25 cellular contexts compared by ENCODE assay signal in genomic region chr10:122484276-122485060, GRCh38. TPM values are rescaled to one million over a fixed set of nuclear protein-coding genes. Genes with fewer than 3 reads are reported as not detected.
"Had no signal": no experiment of that assay in that cellular context is flagged by ENCODE, and none has a peak within 500 bp of the region (broad histone marks: within the 10 kb centered on the region; RNA-seq: fewer than 3 reads in every experiment).

No MANE protein-coding gene starts in this region.

- H3K4me1 Mint-ChIP-seq: activated CD4-positive, alpha-beta T cell treated with anti-CD3 and anti-CD28 coated beads, Interleukin-2, amount 10 ng/mL, durations not matched to agents 7 days and 5 days had no signal

- H3K27ac Mint-ChIP-seq: activated CD4-positive, alpha-beta T cell treated with anti-CD3 and anti-CD28 coated beads, Interleukin-2, amount 10 ng/mL, durations not matched to agents 7 days and 5 days; activated naive CD8-positive, alpha-beta T cell treated with anti-CD3 and anti-CD28 coated beads for 36 hours; activated T-helper 1 cell treated with anti-CD3 and anti-CD28 coated beads, Interleukin-12 subunit alpha, Interleukin-12 subunit beta, Interleukin-2, Interleukin-4 antibody, amounts not matched to agents 30 ng/mL and 10 ng/mL and 1 ng/mL, durations not matched to agents 14 hours and 24 hours and 36 hours; dendritic cell treated with granulocyte-macrophage colony-stimulating factor and Interleukin-4, amounts not matched to agents 40 ng/mL and 50 ng/mL, for 4 days; effector memory CD8-positive, alpha-beta T cell; naive thymus-derived CD8-positive, alpha-beta T cell; progenitor cell of endocrine pancreas had no signal

- H3K4me3 Mint-ChIP-seq: activated CD4-positive, alpha-beta T cell treated with anti-CD3 and anti-CD28 coated beads, Interleukin-2, amount 10 ng/mL, durations not matched to agents 7 days and 5 days; activated naive CD8-positive, alpha-beta T cell treated with anti-CD3 and anti-CD28 coated beads for 36 hours; activated T-helper 1 cell treated with anti-CD3 and anti-CD28 coated beads, Interleukin-12 subunit alpha, Interleukin-12 subunit beta, Interleukin-2, Interleukin-4 antibody, amounts not matched to agents 30 ng/mL and 10 ng/mL and 1 ng/mL, durations not matched to agents 14 hours and 24 hours and 36 hours; brain; dendritic cell treated with granulocyte-macrophage colony-stimulating factor and Interleukin-4, amounts not matched to agents 40 ng/mL and 50 ng/mL, for 4 days; effector memory CD8-positive, alpha-beta T cell; naive thymus-derived CD8-positive, alpha-beta T cell had no signal

- FAIRE-seq: frontal cortex, small intestine had no signal

- DNase-seq: activated CD4-positive, alpha-beta T cell treated with anti-CD3 and anti-CD28 coated beads, Interleukin-2, amount 10 ng/mL, durations not matched to agents 7 days and 5 days; activated CD8-positive, alpha-beta memory T cell treated with anti-CD3 and anti-CD28 coated beads for 24 hours; activated naive CD8-positive, alpha-beta T cell treated with anti-CD3 and anti-CD28 coated beads for 36 hours; amygdala; cerebellar nuclear complex; effector memory CD8-positive, alpha-beta T cell; mucosa of descending colon; naive thymus-derived CD8-positive, alpha-beta T cell; nucleus accumbens; right cardiac atrium; small intestine; stimulated activated CD4-positive, alpha-beta T cell treated with anti-CD3 and anti-CD28 coated beads, Interleukin-4, amount 100 ng/mL, for 4 hours; stimulated activated CD8-positive, alpha-beta memory T cell treated with anti-CD3 and anti-CD28 coated beads, Interleukin-4, amount 100 ng/mL, for 48 hours; stimulated activated naive CD8-positive, alpha-beta T cell treated with anti-CD3 and anti-CD28 coated beads, Interleukin-15, Interleukin-2, amounts not matched to agents 100 U/mL and 50 U/mL, for 24 hours; SW 1271 had no signal

- H3K9me3 Mint-ChIP-seq: activated CD4-positive, alpha-beta T cell treated with anti-CD3 and anti-CD28 coated beads, Interleukin-2, amount 10 ng/mL, durations not matched to agents 7 days and 5 days; activated T-helper 1 cell treated with anti-CD3 and anti-CD28 coated beads, Interleukin-12 subunit alpha, Interleukin-12 subunit beta, Interleukin-2, Interleukin-4 antibody, amounts not matched to agents 30 ng/mL and 10 ng/mL and 1 ng/mL, durations not matched to agents 14 hours and 24 hours and 36 hours had no signal

- H3K27me3 ChIP-seq: heart left ventricle, vagina had no signal

- H3K9me3 ChIP-seq: heart left ventricle, mucosa of descending colon, vagina had no signal

- ATAC-seq: effector memory CD8-positive, alpha-beta T cell; heart left ventricle; mucosa of descending colon; naive thymus-derived CD8-positive, alpha-beta T cell; right cardiac atrium; stimulated activated naive CD8-positive, alpha-beta T cell treated with anti-CD3 and anti-CD28 coated beads, Interleukin-15, Interleukin-2, amounts not matched to agents 100 U/mL and 50 U/mL, for 24 hours had no signal

- H3K36me3 ChIP-seq: vagina had no signal

- H3K4me3 ChIP-seq: heart left ventricle, mucosa of descending colon, vagina had no signal

RNA-seq across cellular contexts. Expression of gene HTRA1, which starts 23.1 kb away (rescaled TPM):
- total RNA-seq: activated CD4-positive, alpha-beta T cell treated with anti-CD3 and anti-CD28 coated beads, Interleukin-2, amount 10 ng/mL, durations not matched to agents 7 days and 5 days; activated naive CD8-positive, alpha-beta T cell treated with anti-CD3 and anti-CD28 coated beads for 36 hours; activated T-helper 1 cell treated with anti-CD3 and anti-CD28 coated beads, Interleukin-12 subunit alpha, Interleukin-12 subunit beta, Interleukin-2, Interleukin-4 antibody, amounts not matched to agents 30 ng/mL and 10 ng/mL and 1 ng/mL, durations not matched to agents 14 hours and 24 hours and 36 hours; naive thymus-derived CD8-positive, alpha-beta T cell; T-helper 2 cell treated with Interferon-gamma antibody and Interleukin-4, amounts not matched to agents 100 ng/mL and 5 ng/mL, for 36 hours had no signal
- polyA plus RNA-seq: naive thymus-derived CD8-positive, alpha-beta T cell had no signal

RNA-seq across cellular contexts. Expression of gene ARMS2, which starts 30.0 kb away (rescaled TPM):
- total RNA-seq: activated CD4-positive, alpha-beta T cell treated with anti-CD3 and anti-CD28 coated beads, Interleukin-2, amount 10 ng/mL, durations not matched to agents 7 days and 5 days; activated naive CD8-positive, alpha-beta T cell treated with anti-CD3 and anti-CD28 coated beads for 36 hours; activated T-helper 1 cell treated with anti-CD3 and anti-CD28 coated beads, Interleukin-12 subunit alpha, Interleukin-12 subunit beta, Interleukin-2, Interleukin-4 antibody, amounts not matched to agents 30 ng/mL and 10 ng/mL and 1 ng/mL, durations not matched to agents 14 hours and 24 hours and 36 hours; epithelial cell of proximal tubule; frontal cortex; lung microvascular endothelial cell; mucosa of descending colon; naive thymus-derived CD8-positive, alpha-beta T cell; progenitor cell of endocrine pancreas; right cardiac atrium; T-helper 2 cell treated with Interferon-gamma antibody and Interleukin-4, amounts not matched to agents 100 ng/mL and 5 ng/mL, for 36 hours; vagina had no signal
- polyA plus RNA-seq: heart left ventricle; naive thymus-derived CD8-positive, alpha-beta T cell; right cardiac atrium; small intestine had no signal
